In the genomic region with DNA sequence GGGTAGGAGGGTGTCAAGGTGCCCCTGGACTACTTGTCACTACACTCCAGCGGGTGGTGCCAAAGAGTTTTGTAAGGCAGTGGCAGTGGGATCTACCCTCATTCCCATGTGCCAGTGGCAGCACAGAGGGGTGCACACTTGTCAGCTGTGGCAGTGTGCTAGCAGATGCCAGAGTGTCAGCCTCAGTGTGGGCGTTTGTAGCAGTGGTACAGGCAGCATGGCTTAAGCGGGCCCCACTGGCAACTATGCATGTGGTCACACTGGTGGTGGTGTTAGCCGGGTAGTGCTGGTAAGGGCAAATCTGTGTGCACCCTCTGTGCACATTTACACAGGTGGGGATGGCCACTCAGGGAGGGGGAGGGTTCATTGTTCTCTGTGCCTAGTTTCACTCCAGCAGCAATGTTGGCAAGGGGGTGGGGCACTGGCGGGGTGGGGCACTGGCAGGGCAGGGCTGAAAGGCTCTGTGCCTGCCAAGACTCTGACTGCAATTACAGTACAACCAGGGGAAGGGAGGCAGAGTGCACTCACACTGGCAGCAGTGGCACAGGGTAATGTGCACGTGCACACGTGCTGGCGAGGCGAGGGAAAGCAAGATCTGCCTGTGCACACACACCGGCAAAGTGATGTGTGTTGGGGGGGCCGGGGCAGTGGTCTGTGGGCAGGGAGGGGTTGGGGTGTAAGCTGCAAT, we compare ENCODE assay signal across 20 cellular contexts. TPM values are rescaled to one million over a fixed set of nuclear protein-coding genes. Genes with fewer than 3 reads are reported as not detected.
A peak's percentile ranks its signal among the peaks of the same experiment; 100 is the strongest.
DNase-seq lines count a peak whose midpoint lies in the region; ATAC-seq, FAIRE-seq and TF ChIP-seq lines count a peak whose summit lies in the region.
"Had no signal": no experiment of that assay in that cellular context is flagged by ENCODE, and none has a peak within 500 bp of the region (broad histone marks: within the 10 kb centered on the region; RNA-seq: fewer than 3 reads in every experiment).

No MANE protein-coding gene starts in this region.

- no peak for TF ChIP-seq CTCF in PC-3 (conservative IDR thresholded peaks at IDR 0.05; ENCODE audit: low read depth, low read length)
- no peak for TF ChIP-seq CTCF in WERI-Rb-1 (IDR thresholded peaks at IDR 0.05; ENCODE audit: low read depth, low read length)

- no peaks in the 10 kb centered on the region for H3F3A ChIP-seq in PC-3 (ENCODE audit: low read length, unreplicated experiment)

- H3K4me2 ChIP-seq in PC-3 (ENCODE audit: low read length), result no peak overlapping the region

- no peak overlapping the region for H2AFZ ChIP-seq in PC-3 (ENCODE audit: low read length)

- H3K9me2 ChIP-seq in PC-3 (replicated peaks; ENCODE audit: low read length), result no peaks in the 10 kb centered on the region

- intact Hi-C loops in PC-3 (cut with micrococcal nuclease), result no loop called here
- intact Hi-C loops in left ventricle myocardium superior (cut with micrococcal nuclease), result no loop called here

- no peaks in the 10 kb centered on the region for H3K79me2 ChIP-seq in PC-3 (ENCODE audit: low read length)

- no peak for DNase-seq in HTR-8/SVneo (ENCODE audit: insufficient read length, low spot score)
- DNase-seq in PC-3, result peak; percentile 18
- DNase-seq in left ventricle myocardium superior, result peak; percentile 40
- DNase-seq in renal cortical epithelial cell (ENCODE audit: low read depth), result peak; percentile 27
- no peak for DNase-seq in hepatic stellate cell (ENCODE audit: low spot score)
- no peak for DNase-seq in Kasumi-1 (lab: John Stamatoyannopoulos, UW)
- no peak for DNase-seq in WERI-Rb-1
- DNase-seq: activated CD4-positive, alpha-beta T cell treated with anti-CD3 and anti-CD28 coated beads, Interleukin-2, amount 10 ng/mL, durations not matched to agents 7 days and 5 days; CD4-positive, CD25-positive, alpha-beta regulatory T cell; central memory CD4-positive, alpha-beta T cell; foreskin melanocyte; natural killer cell; NCI-H146; NCI-H774; ovary had no signal

- CTCF ChIA-PET in PC-3 (lab: Charles Lee), result no interaction called here

- no TSS peak for BruUV-seq in PC-3 (replicated peaks; lab: Mats Ljungman, UMichigan)

- H3K27ac ChIP-seq in PC-3 (ENCODE audit: low read length), result no peak overlapping the region
- no peak overlapping the region for H3K27ac ChIP-seq in WERI-Rb-1
- H3K27ac ChIP-seq: ovary, SJSA1, vagina had no signal

- H3K4me3 ChIP-seq in PC-3 (ENCODE audit: low read length), result no peak overlapping the region
- no peak overlapping the region for H3K4me3 ChIP-seq in WERI-Rb-1 (ENCODE audit: low read depth, low read length)
- H3K4me3 ChIP-seq: ovary, SJSA1, vagina had no signal

- H3K9ac ChIP-seq in PC-3 (ENCODE audit: low read length), result no peak overlapping the region

- H3K27me3 ChIP-seq in PC-3 (ENCODE audit: low read length) (no peaks in the 10 kb centered on the region), WERI-Rb-1 (ENCODE audit: insufficient read depth, low read depth, severe bottlenecking) (no peaks in the 10 kb centered on the region)
- H3K27me3 ChIP-seq: ovary, SJSA1, vagina had no signal

- H3K4me1 ChIP-seq in PC-3 (ENCODE audit: insufficient read depth, low read length), result no peaks in the 10 kb centered on the region
- H3K4me1 ChIP-seq: SJSA1 had no signal

- H3K9me3 ChIP-seq in PC-3 (ENCODE audit: low read length) (no peaks in the 10 kb centered on the region), WERI-Rb-1 (ENCODE audit: severe bottlenecking) (peaks cover 6% of the 10 kb centered on the region)
- H3K9me3 ChIP-seq: ovary, SJSA1, vagina had no signal

- FAIRE-seq in HTR-8/SVneo (lab: Jason Lieb, UNC), result peak; percentile 80
- FAIRE-seq: keratinocyte had no signal

- H4K20me1 ChIP-seq in PC-3 (ENCODE audit: low read length), result no peaks in the 10 kb centered on the region

- POLR2A ChIA-PET in PC-3 (lab: Charles Lee; ENCODE audit: unreplicated experiment), result no interaction called here

- H3K36me3 ChIP-seq in PC-3 (ENCODE audit: low read depth, low read length) (no peaks in the 10 kb centered on the region), WERI-Rb-1 (no peaks in the 10 kb centered on the region)
- H3K36me3 ChIP-seq: ovary, SJSA1, vagina had no signal

- ATAC-seq in PC-3 (peak; percentile 81), left ventricle myocardium superior (peak; percentile 84)
- ATAC-seq: activated naive CD4-positive, alpha-beta T cell treated with anti-CD3 and anti-CD28 coated beads, Interleukin-2, amount 50 U/mL, for 72 hours; natural killer cell; sciatic nerve had no signal

RNA-seq across cellular contexts. Expression of gene MYO9A, which starts 31.8 kb away (rescaled TPM):
- total RNA-seq in PC-3 (2014; rRNA removed) (14.3 and 18.3 TPM in 2 replicates), left ventricle myocardium superior (29.7 TPM), renal cortical epithelial cell (31.8 and 111 TPM in 2 replicates)

RNA-seq across cellular contexts. Expression of gene SENP8, which starts 32.0 kb away (rescaled TPM):
- total RNA-seq in PC-3 (2014; rRNA removed), result 1.2 and 4.2 TPM in 2 replicates
- 6.3 TPM for total RNA-seq in left ventricle myocardium superior
- total RNA-seq in renal cortical epithelial cell, result 2.6 and 5.6 TPM in 2 replicates

Comparison
In these comparisons a context has a peak if more than half of its experiments do, and no peak if none do; other contexts are left out.
1. DNase-seq: peak in PC-3 (single experiment), left ventricle myocardium superior (single experiment) and renal cortical epithelial cell (single experiment); none in HTR-8/SVneo (single experiment), hepatic stellate cell (single experiment), Kasumi-1 (0 of 2) and WERI-Rb-1 (single experiment).